In genomic region chr14:49867831-49868719, GRCh38 we compare ENCODE assay signal across 1 cellular context.
TF ChIP-seq lines count a peak whose summit lies in the region.

No MANE protein-coding gene starts in this region.

TF ChIP-seq in HepG2, 621 proteins besides CTCF, POLR2A, EP300 and RAD21 (continued from another document and continues in another):
- TF ChIP-seq ZNF646 (CRISPR knock-in tag; IDR thresholded peaks at IDR 0.05): no peak
- peak; percentile 78; the same call in 1 of the 2 replicates for TF ChIP-seq ZNF772 (CRISPR knock-in tag; IDR thresholded peaks at IDR 0.05)
- TF ChIP-seq CREM (IDR thresholded peaks at IDR 0.05): no peak
- no peak for TF ChIP-seq CREM (CRISPR knock-in tag; IDR thresholded peaks at IDR 0.05)
- TF ChIP-seq ZNF564 (CRISPR knock-in tag; IDR thresholded peaks at IDR 0.05): peak; percentile 75; the same call in 1 of the 2 replicates
- 0 out of 2 replicates have a peak, but pooled peaks have one; percentile 25 for TF ChIP-seq ZNF547 (CRISPR knock-in tag; IDR thresholded peaks at IDR 0.05)
- TF ChIP-seq MED1 (CRISPR knock-in tag; IDR thresholded peaks at IDR 0.05): 0 out of 2 replicates have a peak, but pooled peaks have one; percentile 55
- TF ChIP-seq ATF7-NPFF (CRISPR knock-in tag; IDR thresholded peaks at IDR 0.05; ENCODE audit: low read depth): no peak
- TF ChIP-seq HDAC2 (CRISPR knock-in tag; IDR thresholded peaks at IDR 0.05): peak; percentile 12; the same call in 1 of the 2 replicates
- TF ChIP-seq KLF12 (CRISPR knock-in tag; IDR thresholded peaks at IDR 0.05; ENCODE audit: borderline replicate concordance): peak; percentile 92
- no peak for TF ChIP-seq ELK4 (CRISPR knock-in tag; IDR thresholded peaks at IDR 0.05; ENCODE audit: borderline replicate concordance)
- TF ChIP-seq ZNF577 (CRISPR knock-in tag; IDR thresholded peaks at IDR 0.05; ENCODE audit: borderline replicate concordance, low read depth): no peak
- peak; percentile 58; the same call in 1 of the 2 replicates for TF ChIP-seq HOMEZ (CRISPR knock-in tag; IDR thresholded peaks at IDR 0.05; ENCODE audit: low read depth)
- no peak for TF ChIP-seq MLX (CRISPR knock-in tag; IDR thresholded peaks at IDR 0.05)
- TF ChIP-seq CREB1 (IDR thresholded peaks at IDR 0.05): no peak
- TF ChIP-seq CREB1 (CRISPR knock-in tag; IDR thresholded peaks at IDR 0.05): no peak
- no peak for TF ChIP-seq ATF4 (CRISPR knock-in tag; IDR thresholded peaks at IDR 0.05)
- no peak; the same call in 1 of the 2 replicates for TF ChIP-seq KAT7 (CRISPR knock-in tag; IDR thresholded peaks at IDR 0.05; ENCODE audit: borderline replicate concordance)
- TF ChIP-seq DMAP1 (CRISPR knock-in tag; IDR thresholded peaks at IDR 0.05): peak; percentile 25; the same call in 1 of the 2 replicates
- TF ChIP-seq ZNF839 (CRISPR knock-in tag; IDR thresholded peaks at IDR 0.05; ENCODE audit: borderline replicate concordance): no peak
- TF ChIP-seq SNAPC2 (CRISPR knock-in tag; IDR thresholded peaks at IDR 0.05): 0 out of 2 replicates have a peak, but pooled peaks have one; percentile 11
- TF ChIP-seq ARNT2 (CRISPR knock-in tag; IDR thresholded peaks at IDR 0.05; ENCODE audit: low read depth): 0 out of 2 replicates have a peak, but pooled peaks have one; percentile 36
- peak; percentile 44; the same call in 1 of the 2 replicates for TF ChIP-seq ZNF556 (CRISPR knock-in tag; IDR thresholded peaks at IDR 0.05; ENCODE audit: borderline replicate concordance)
- no peak for TF ChIP-seq ARID2 (CRISPR knock-in tag; IDR thresholded peaks at IDR 0.05; ENCODE audit: borderline replicate concordance)
- TF ChIP-seq HDAC1 (CRISPR knock-in tag; IDR thresholded peaks at IDR 0.05): peak; percentile 11; the same call in 1 of the 2 replicates
- no peak for TF ChIP-seq NR2F2 (IDR thresholded peaks at IDR 0.05; ENCODE audit: borderline replicate concordance, low read depth)
- TF ChIP-seq ZGPAT (CRISPR knock-in tag; IDR thresholded peaks at IDR 0.05): peak; percentile 62
- no peak for TF ChIP-seq NAIF1 (CRISPR knock-in tag; IDR thresholded peaks at IDR 0.05; ENCODE audit: borderline replicate concordance)
- peak; percentile 53; the same call in 1 of the 2 replicates for TF ChIP-seq ZNF607 (CRISPR knock-in tag; IDR thresholded peaks at IDR 0.05; ENCODE audit: borderline replicate concordance)
- TF ChIP-seq CHD4 (IDR thresholded peaks at IDR 0.05; ENCODE audit: borderline replicate concordance, low read length): no peak
- TF ChIP-seq SP4 (CRISPR knock-in tag; IDR thresholded peaks at IDR 0.05): peak; percentile 77; the same call in 1 of the 2 replicates
- TF ChIP-seq SNAPC5 (CRISPR knock-in tag; IDR thresholded peaks at IDR 0.05; ENCODE audit: borderline replicate concordance): no peak
- TF ChIP-seq NPAS2 (CRISPR knock-in tag; IDR thresholded peaks at IDR 0.05; ENCODE audit: borderline replicate concordance): no peak
- TF ChIP-seq POGK (CRISPR knock-in tag; conservative IDR thresholded peaks at IDR 0.05): peak; percentile 43; the same call in 1 of the 2 replicates
- TF ChIP-seq TOE1 (CRISPR knock-in tag; IDR thresholded peaks at IDR 0.05): no peak
- TF ChIP-seq KDM2A (CRISPR knock-in tag; IDR thresholded peaks at IDR 0.05; ENCODE audit: borderline replicate concordance, low read depth): peak; percentile 60; the same call in 1 of the 2 replicates
- no peak for TF ChIP-seq KMT2A (CRISPR knock-in tag; IDR thresholded peaks at IDR 0.05)
- TF ChIP-seq MAFK (conservative IDR thresholded peaks at IDR 0.05 in 1 of 2, IDR thresholded peaks at IDR 0.05 in 1 of 2; ENCODE audit: low read length in 2 of 2): no peak
- TF ChIP-seq HNF1B (CRISPR knock-in tag; IDR thresholded peaks at IDR 0.05): peak; percentile 73
- TF ChIP-seq GABPB1 (CRISPR knock-in tag; IDR thresholded peaks at IDR 0.05): peak; percentile 72
- TF ChIP-seq ZNF18 (CRISPR knock-in tag; IDR thresholded peaks at IDR 0.05; ENCODE audit: insufficient replicate concordance): peak; percentile 52
- 0 out of 2 replicates have a peak, but pooled peaks have one; percentile 26 for TF ChIP-seq ZNF83 (CRISPR knock-in tag; IDR thresholded peaks at IDR 0.05; ENCODE audit: borderline replicate concordance)
- TF ChIP-seq RXRB (CRISPR knock-in tag; IDR thresholded peaks at IDR 0.05; ENCODE audit: borderline replicate concordance): peak; percentile 49; the same call in 1 of the 2 replicates
- TF ChIP-seq ISL2 (CRISPR knock-in tag; IDR thresholded peaks at IDR 0.05): peak; percentile 14; the same call in 1 of the 2 replicates
- peak; percentile 48 for TF ChIP-seq GATAD2A (CRISPR knock-in tag; IDR thresholded peaks at IDR 0.05)
- no peak; the same call in 1 of the 2 replicates for TF ChIP-seq NCOR1 (IDR thresholded peaks at IDR 0.05; ENCODE audit: borderline replicate concordance, low read length)
- TF ChIP-seq ZFP82 (CRISPR knock-in tag; IDR thresholded peaks at IDR 0.05; ENCODE audit: borderline replicate concordance): no peak; the same call in 1 of the 2 replicates
